1 cellular context compared by ENCODE assay signal in genomic region chr7:102834999-102835398, GRCh38.
TF ChIP-seq lines count a peak whose summit lies in the region.

No MANE protein-coding gene starts in this region.

TF ChIP-seq in SK-N-SH, 30 proteins besides CTCF, POLR2A, EP300 and RAD21 (continued from another document):
- TF ChIP-seq CHD2 (IDR thresholded peaks at IDR 0.05; ENCODE audit: low read length, partially characterized antibody) (peak; percentile 25), MAX (IDR thresholded peaks at IDR 0.05; ENCODE audit: low read depth) (peak; percentile 66; the same call in 1 of the 2 replicates), TCF12 (IDR thresholded peaks at IDR 0.05) (peak; percentile 100), GATA2 (CRISPR knock-in tag; IDR thresholded peaks at IDR 0.05) (no peak), EZH2phosphoT487 (IDR thresholded peaks at IDR 0.05; ENCODE audit: borderline replicate concordance, low read depth) (no peak), ZBTB33 (IDR thresholded peaks at IDR 0.05; ENCODE audit: borderline replicate concordance, low read depth) (peak; percentile 93), FOXM1 (IDR thresholded peaks at IDR 0.05; ENCODE audit: low read depth) (peak; percentile 99), NFIC (IDR thresholded peaks at IDR 0.05; ENCODE audit: borderline replicate concordance) (peak; percentile 97), TEAD4 (IDR thresholded peaks at IDR 0.05; ENCODE audit: borderline replicate concordance, insufficient read depth) (peak; percentile 99), SIN3A (IDR thresholded peaks at IDR 0.05; ENCODE audit: borderline replicate concordance, low read depth, low read length) (peak; percentile 97), FOXJ3 (CRISPR knock-in tag; IDR thresholded peaks at IDR 0.05) (no peak), MEF2A (IDR thresholded peaks at IDR 0.05; ENCODE audit: borderline replicate concordance, low read depth) (peak; percentile 72; the same call in 1 of the 2 replicates), NRF1 (IDR thresholded peaks at IDR 0.05; ENCODE audit: low read depth, low read length) (no peak), TAF1 (IDR thresholded peaks at IDR 0.05; ENCODE audit: borderline replicate concordance, low read depth, low read length) (no peak; the same call in 1 of the 2 replicates), YY1 (IDR thresholded peaks at IDR 0.05; ENCODE audit: low read depth) (peak; percentile 47; the same call in 1 of the 2 replicates), GABPA (IDR thresholded peaks at IDR 0.05; ENCODE audit: low read depth) (peak; percentile 29; the same call in 1 of the 2 replicates), RFX5 (IDR thresholded peaks at IDR 0.05; ENCODE audit: low read length) (no peak), ELF1 (IDR thresholded peaks at IDR 0.05) (no peak), JUND (IDR thresholded peaks at IDR 0.05) (peak; percentile 100), RCOR1 (IDR thresholded peaks at IDR 0.05; ENCODE audit: low read length) (no peak)
- TF ChIP-seq, protein P1, sequence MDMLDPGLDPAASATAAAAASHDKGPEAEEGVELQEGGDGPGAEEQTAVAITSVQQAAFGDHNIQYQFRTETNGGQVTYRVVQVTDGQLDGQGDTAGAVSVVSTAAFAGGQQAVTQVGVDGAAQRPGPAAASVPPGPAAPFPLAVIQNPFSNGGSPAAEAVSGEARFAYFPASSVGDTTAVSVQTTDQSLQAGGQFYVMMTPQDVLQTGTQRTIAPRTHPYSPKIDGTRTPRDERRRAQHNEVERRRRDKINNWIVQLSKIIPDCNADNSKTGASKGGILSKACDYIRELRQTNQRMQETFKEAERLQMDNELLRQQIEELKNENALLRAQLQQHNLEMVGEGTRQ (IDR thresholded peaks at IDR 0.05; ENCODE audit: borderline replicate concordance, low read depth, low read length): no peak
- TF ChIP-seq, protein P2, sequence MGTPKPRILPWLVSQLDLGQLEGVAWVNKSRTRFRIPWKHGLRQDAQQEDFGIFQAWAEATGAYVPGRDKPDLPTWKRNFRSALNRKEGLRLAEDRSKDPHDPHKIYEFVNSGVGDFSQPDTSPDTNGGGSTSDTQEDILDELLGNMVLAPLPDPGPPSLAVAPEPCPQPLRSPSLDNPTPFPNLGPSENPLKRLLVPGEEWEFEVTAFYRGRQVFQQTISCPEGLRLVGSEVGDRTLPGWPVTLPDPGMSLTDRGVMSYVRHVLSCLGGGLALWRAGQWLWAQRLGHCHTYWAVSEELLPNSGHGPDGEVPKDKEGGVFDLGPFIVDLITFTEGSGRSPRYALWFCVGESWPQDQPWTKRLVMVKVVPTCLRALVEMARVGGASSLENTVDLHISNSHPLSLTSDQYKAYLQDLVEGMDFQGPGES (IDR thresholded peaks at IDR 0.05; ENCODE audit: low read depth, low read length): no peak
